In the genomic region with DNA sequence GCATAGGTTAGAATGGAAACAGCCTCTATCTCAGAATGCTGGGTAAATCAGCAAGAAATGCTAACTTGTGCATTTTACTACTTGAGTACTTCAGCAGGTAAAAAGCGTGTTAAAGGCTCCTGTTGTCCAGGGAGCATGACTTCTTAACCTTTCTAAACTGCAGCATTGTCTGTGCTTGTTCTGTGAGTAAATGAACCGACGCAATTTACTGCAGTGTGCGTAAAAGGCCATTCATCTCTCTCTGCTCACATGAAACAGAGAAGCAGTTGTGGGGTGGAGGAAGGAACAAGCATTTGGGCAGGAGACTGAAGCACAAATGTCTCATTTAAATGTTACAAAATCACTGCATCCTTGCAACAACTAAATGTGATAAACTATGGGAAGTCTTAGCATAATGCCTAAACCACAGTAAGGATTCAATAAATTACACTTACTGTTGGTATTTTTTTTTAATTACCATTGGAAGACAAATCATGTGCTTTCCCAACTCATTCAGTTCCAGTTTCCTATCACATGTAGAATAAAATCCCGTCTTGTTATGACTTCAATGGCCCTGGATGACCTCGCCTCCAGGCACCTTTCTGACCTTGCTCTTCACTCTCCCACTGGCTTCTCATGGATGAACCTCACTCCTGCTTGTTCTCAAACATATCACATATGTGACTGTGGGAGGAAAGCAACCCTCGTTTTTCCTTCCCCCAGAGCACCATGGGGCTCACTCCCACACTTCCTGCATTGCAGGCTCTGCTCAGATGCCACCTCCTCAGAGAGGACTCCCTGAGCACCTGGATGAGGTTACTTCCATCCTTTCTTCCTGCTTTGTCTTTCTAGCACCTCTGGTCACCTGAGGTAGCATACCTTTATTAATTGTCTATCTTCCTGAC, we compare ENCODE assay signal across 23 cellular contexts. TPM values are rescaled to one million over a fixed set of nuclear protein-coding genes. Genes with fewer than 3 reads are reported as not detected.
DNase-seq lines count a peak whose midpoint lies in the region; ATAC-seq and TF ChIP-seq lines count a peak whose summit lies in the region.
"Had no signal": no experiment of that assay in that cellular context is flagged by ENCODE, and none has a peak within 500 bp of the region (broad histone marks: within the 10 kb centered on the region; RNA-seq: fewer than 3 reads in every experiment).

No MANE protein-coding gene starts in this region.

- H3K36me3 ChIP-seq in upper lobe of right lung: no peaks in the 10 kb centered on the region

- DNase-seq in NCI-H1417 (lab: John Stamatoyannopoulos, UW) (peak in 2 of 3 experiments; percentile 4 to 25), NCI-H1417 treated with DMSO at 0.1 percent for 48 hours (lab: John Stamatoyannopoulos, UW) (no peak), NOMO-1 (lab: John Stamatoyannopoulos, UW; ENCODE audit: unreplicated experiment in 2 of 2) (peak; percentile 45 to 68), left kidney (ENCODE audit: low read depth, low spot score) (peak; percentile 16), upper lobe of right lung (no peak), EL (no peak), superior temporal gyrus (ENCODE audit: extremely low spot score) (no peak)
- no peak for DNase-seq in activated CD8-positive, alpha-beta memory T cell treated with anti-CD3 and anti-CD28 coated beads, Interleukin-2, amount 50 U/mL, for 4 hours
- DNase-seq: Karpas-422, NCI-H1105, NCI-H1694 treated with DMSO at 0.1 percent for 48 hours, NCI-H2081, NCI-H2171, NCI-H524, OCI-M1, Peyer's patch had no signal

- peak; percentile 65 for ATAC-seq in upper lobe of right lung
- ATAC-seq: HepG2, SK-N-SH treated with all-trans-retinoic acid at 6 μM for 48 hours had no signal

- no peak overlapping the region for H3K27ac ChIP-seq in upper lobe of right lung
- H3K27ac ChIP-seq: 22Rv1, C4-2B, Peyer's patch had no signal

- H3K4me3 ChIP-seq in upper lobe of right lung: no peak overlapping the region
- H3K4me3 ChIP-seq: Peyer's patch had no signal

- H3K27me3 ChIP-seq in upper lobe of right lung: no peaks in the 10 kb centered on the region
- H3K27me3 ChIP-seq: Peyer's patch had no signal

- no peak for TF ChIP-seq CTCF in upper lobe of right lung (IDR thresholded peaks at IDR 0.05)

- intact Hi-C loops in upper lobe of right lung (cut with DNase I): no loop called here

- no peaks in the 10 kb centered on the region for H3K4me1 ChIP-seq in upper lobe of right lung
- H3K4me1 ChIP-seq: Peyer's patch had no signal

- no peaks in the 10 kb centered on the region for H3K9me3 ChIP-seq in upper lobe of right lung
- H3K9me3 ChIP-seq: Peyer's patch had no signal

RNA-seq across cellular contexts. Expression of a gene that starts 21.6 kb away (rescaled TPM):
- total RNA-seq in upper lobe of right lung: not detected
- total RNA-seq: B cell, HepG2, HT1080, Peyer's patch had no signal

RNA-seq across cellular contexts. Expression of a gene that starts 28.7 kb away (rescaled TPM):
- total RNA-seq in upper lobe of right lung: 1.6 TPM
- total RNA-seq: B cell, G401, HepG2 had no signal

Comparison
In these comparisons a context has a peak if more than half of its experiments do, and no peak if none do; other contexts are left out.
1. DNase-seq: peak in NCI-H1417 (2 of 3), NOMO-1 (2 of 2) and left kidney (single experiment); none in NCI-H1417 treated with DMSO at 0.1 percent for 48 hours (single experiment), upper lobe of right lung (single experiment), activated CD8-positive, alpha-beta memory T cell treated with anti-CD3 and anti-CD28 coated beads, Interleukin-2, amount 50 U/mL, for 4 hours (single experiment), EL (single experiment) and superior temporal gyrus (single experiment).